Comparison of ENCODE assay signal across 9 cellular contexts in genomic region chr4:87975466-87975865, GRCh38. TPM values are rescaled to one million over a fixed set of nuclear protein-coding genes. Genes with fewer than 3 reads are reported as not detected.
DNase-seq lines count a peak whose midpoint lies in the region; ATAC-seq and TF ChIP-seq lines count a peak whose summit lies in the region.
"Had no signal": no experiment of that assay in that cellular context is flagged by ENCODE, and none has a peak within 500 bp of the region (broad histone marks: within the 10 kb centered on the region; RNA-seq: fewer than 3 reads in every experiment).

Gene SPP1, plus strand, starts transcription at chr4:87975714. Its CDS starts 1,182 bp downstream, at chr4:87976896.

- peak; percentile 22 for DNase-seq in activated naive CD4-positive, alpha-beta T cell treated with Interleukin-2 at 50 U/mL for 16 hours
- no peak for DNase-seq in activated naive CD4-positive, alpha-beta T cell (lab: John Stamatoyannopoulos, UW)
- peak; percentile 66 for DNase-seq in cerebellar cortex (ENCODE audit: low spot score)
- DNase-seq in midbrain (lab: John Stamatoyannopoulos, UW): peak; percentile 84
- DNase-seq in NCI-H774 (lab: John Stamatoyannopoulos, UW): no peak
- no peak for DNase-seq in effector memory CD4-positive, alpha-beta T cell
- DNase-seq: activated T-cell treated with anti-CD3 and anti-CD28 coated beads, Interleukin-2, amount 50 U/mL, for 4 hours had no signal

- H3K9me3 ChIP-seq in effector memory CD4-positive, alpha-beta T cell (ENCODE audit: control insufficient read depth, low read length): no peaks in the 10 kb centered on the region

- no peak within 1 kb of the TSS for H3K27ac ChIP-seq in effector memory CD4-positive, alpha-beta T cell (ENCODE audit: insufficient read depth, low read length, poor library complexity, severe bottlenecking)

- peaks cover 6% of the 10 kb centered on the region for H3K27me3 ChIP-seq in effector memory CD4-positive, alpha-beta T cell (replicated peaks; ENCODE audit: control insufficient read depth, insufficient read depth, low read length, poor library complexity, severe bottlenecking)

- peak; percentile 67 for ATAC-seq in HG02970 (IDR thresholded peaks at IDR 0.05; ENCODE audit: low FRiP score, unreplicated experiment)

- H3K36me3 ChIP-seq in effector memory CD4-positive, alpha-beta T cell (ENCODE audit: control insufficient read depth, insufficient read depth, low read length): no peaks in the 10 kb centered on the region

- H3K4me3 ChIP-seq in effector memory CD4-positive, alpha-beta T cell (ENCODE audit: insufficient read depth, low read depth, low read length, poor library complexity, severe bottlenecking): no peak within 1 kb of the TSS

- no peaks in the 10 kb centered on the region for H3K4me1 ChIP-seq in effector memory CD4-positive, alpha-beta T cell (ENCODE audit: control insufficient read depth, insufficient read depth, low read length, poor library complexity, severe bottlenecking)

TF ChIP-seq in PFSK-1, 5 proteins besides CTCF, POLR2A, EP300 and RAD21:
- TF ChIP-seq TAF1 (IDR thresholded peaks at IDR 0.05; ENCODE audit: borderline replicate concordance, insufficient read depth, low read length): peak; percentile 87; the same call in 1 of the 2 replicates
- TF ChIP-seq SIN3A (IDR thresholded peaks at IDR 0.05; ENCODE audit: borderline replicate concordance, insufficient read depth, low read length): no peak; the same call in 1 of the 2 replicates
- peak; percentile 40 for TF ChIP-seq FOXP2 (optimal IDR thresholded peaks at IDR 0.05; ENCODE audit: borderline replicate concordance, extremely low read depth, extremely low read length, insufficient read depth)
- peak; percentile 97 for TF ChIP-seq POLR2AphosphoS5 (IDR thresholded peaks at IDR 0.05; ENCODE audit: low read depth, low read length)
- 0 out of 4 replicates have a peak, but pooled peaks have one; percentile 38 to 39 for TF ChIP-seq REST (IDR thresholded peaks at IDR 0.05; ENCODE audit: insufficient read depth in 1 of 2, low read depth in 2 of 2, low read length in 2 of 2)

RNA-seq across cellular contexts. Expression of gene SPP1, which starts in this region (rescaled TPM):
- polyA plus RNA-seq in PFSK-1 (2012; ENCODE audit: insufficient read length, low read depth): 5,096 TPM

Comparison
In these comparisons a context has a peak if more than half of its experiments do, and no peak if none do; other contexts are left out.
1. DNase-seq: peak in activated naive CD4-positive, alpha-beta T cell treated with Interleukin-2 at 50 U/mL for 16 hours (single experiment), cerebellar cortex (single experiment) and midbrain (single experiment); none in activated naive CD4-positive, alpha-beta T cell (0 of 4), NCI-H774 (single experiment) and effector memory CD4-positive, alpha-beta T cell (0 of 3).